ENCODE assay signal across 1 cellular context in genomic region chrX:57595381-57595811, GRCh38.
TF ChIP-seq lines count a peak whose summit lies in the region.

No MANE protein-coding gene starts in this region.

TF ChIP-seq in GM12878, 131 proteins besides CTCF, POLR2A, EP300 and RAD21 (continued from another document and continues in another):
- no peak for TF ChIP-seq USF1 (IDR thresholded peaks at IDR 0.05; ENCODE audit: borderline replicate concordance, extremely low read length, insufficient read depth, low read depth, low read length)
- TF ChIP-seq, protein P1, sequence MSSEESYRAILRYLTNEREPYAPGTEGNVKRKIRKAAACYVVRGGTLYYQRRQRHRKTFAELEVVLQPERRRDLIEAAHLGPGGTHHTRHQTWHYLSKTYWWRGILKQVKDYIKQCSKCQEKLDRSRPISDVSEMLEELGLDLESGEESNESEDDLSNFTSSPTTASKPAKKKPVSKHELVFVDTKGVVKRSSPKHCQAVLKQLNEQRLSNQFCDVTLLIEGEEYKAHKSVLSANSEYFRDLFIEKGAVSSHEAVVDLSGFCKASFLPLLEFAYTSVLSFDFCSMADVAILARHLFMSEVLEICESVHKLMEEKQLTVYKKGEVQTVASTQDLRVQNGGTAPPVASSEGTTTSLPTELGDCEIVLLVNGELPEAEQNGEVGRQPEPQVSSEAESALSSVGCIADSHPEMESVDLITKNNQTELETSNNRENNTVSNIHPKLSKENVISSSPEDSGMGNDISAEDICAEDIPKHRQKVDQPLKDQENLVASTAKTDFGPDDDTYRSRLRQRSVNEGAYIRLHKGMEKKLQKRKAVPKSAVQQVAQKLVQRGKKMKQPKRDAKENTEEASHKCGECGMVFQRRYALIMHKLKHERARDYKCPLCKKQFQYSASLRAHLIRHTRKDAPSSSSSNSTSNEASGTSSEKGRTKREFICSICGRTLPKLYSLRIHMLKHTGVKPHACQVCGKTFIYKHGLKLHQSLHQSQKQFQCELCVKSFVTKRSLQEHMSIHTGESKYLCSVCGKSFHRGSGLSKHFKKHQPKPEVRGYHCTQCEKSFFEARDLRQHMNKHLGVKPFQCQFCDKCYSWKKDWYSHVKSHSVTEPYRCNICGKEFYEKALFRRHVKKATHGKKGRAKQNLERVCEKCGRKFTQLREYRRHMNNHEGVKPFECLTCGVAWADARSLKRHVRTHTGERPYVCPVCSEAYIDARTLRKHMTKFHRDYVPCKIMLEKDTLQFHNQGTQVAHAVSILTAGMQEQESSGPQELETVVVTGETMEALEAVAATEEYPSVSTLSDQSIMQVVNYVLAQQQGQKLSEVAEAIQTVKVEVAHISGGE (CRISPR knock-in tag; IDR thresholded peaks at IDR 0.05), result no peak
- TF ChIP-seq, protein P2, sequence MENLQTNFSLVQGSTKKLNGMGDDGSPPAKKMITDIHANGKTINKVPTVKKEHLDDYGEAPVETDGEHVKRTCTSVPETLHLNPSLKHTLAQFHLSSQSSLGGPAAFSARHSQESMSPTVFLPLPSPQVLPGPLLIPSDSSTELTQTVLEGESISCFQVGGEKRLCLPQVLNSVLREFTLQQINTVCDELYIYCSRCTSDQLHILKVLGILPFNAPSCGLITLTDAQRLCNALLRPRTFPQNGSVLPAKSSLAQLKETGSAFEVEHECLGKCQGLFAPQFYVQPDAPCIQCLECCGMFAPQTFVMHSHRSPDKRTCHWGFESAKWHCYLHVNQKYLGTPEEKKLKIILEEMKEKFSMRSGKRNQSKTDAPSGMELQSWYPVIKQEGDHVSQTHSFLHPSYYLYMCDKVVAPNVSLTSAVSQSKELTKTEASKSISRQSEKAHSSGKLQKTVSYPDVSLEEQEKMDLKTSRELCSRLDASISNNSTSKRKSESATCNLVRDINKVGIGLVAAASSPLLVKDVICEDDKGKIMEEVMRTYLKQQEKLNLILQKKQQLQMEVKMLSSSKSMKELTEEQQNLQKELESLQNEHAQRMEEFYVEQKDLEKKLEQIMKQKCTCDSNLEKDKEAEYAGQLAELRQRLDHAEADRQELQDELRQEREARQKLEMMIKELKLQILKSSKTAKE (IDR thresholded peaks at IDR 0.05; ENCODE audit: low read depth, poor library complexity, severe bottlenecking), result no peak
- TF ChIP-seq MLLT1 (IDR thresholded peaks at IDR 0.05), result 0 out of 2 replicates have a peak, but pooled peaks have one; percentile 23
- no peak for TF ChIP-seq KDM1A (IDR thresholded peaks at IDR 0.05; ENCODE audit: borderline replicate concordance)
- no peak for TF ChIP-seq POU2F2 (IDR thresholded peaks at IDR 0.05; ENCODE audit: borderline replicate concordance, low read depth, low read length)
- TF ChIP-seq NFIC (IDR thresholded peaks at IDR 0.05; ENCODE audit: low read depth, low read length), result 0 out of 2 replicates have a peak, but pooled peaks have one; percentile 32
- TF ChIP-seq BCL11A (IDR thresholded peaks at IDR 0.05; ENCODE audit: low read depth, low read length), result no peak
- TF ChIP-seq, protein P3, sequence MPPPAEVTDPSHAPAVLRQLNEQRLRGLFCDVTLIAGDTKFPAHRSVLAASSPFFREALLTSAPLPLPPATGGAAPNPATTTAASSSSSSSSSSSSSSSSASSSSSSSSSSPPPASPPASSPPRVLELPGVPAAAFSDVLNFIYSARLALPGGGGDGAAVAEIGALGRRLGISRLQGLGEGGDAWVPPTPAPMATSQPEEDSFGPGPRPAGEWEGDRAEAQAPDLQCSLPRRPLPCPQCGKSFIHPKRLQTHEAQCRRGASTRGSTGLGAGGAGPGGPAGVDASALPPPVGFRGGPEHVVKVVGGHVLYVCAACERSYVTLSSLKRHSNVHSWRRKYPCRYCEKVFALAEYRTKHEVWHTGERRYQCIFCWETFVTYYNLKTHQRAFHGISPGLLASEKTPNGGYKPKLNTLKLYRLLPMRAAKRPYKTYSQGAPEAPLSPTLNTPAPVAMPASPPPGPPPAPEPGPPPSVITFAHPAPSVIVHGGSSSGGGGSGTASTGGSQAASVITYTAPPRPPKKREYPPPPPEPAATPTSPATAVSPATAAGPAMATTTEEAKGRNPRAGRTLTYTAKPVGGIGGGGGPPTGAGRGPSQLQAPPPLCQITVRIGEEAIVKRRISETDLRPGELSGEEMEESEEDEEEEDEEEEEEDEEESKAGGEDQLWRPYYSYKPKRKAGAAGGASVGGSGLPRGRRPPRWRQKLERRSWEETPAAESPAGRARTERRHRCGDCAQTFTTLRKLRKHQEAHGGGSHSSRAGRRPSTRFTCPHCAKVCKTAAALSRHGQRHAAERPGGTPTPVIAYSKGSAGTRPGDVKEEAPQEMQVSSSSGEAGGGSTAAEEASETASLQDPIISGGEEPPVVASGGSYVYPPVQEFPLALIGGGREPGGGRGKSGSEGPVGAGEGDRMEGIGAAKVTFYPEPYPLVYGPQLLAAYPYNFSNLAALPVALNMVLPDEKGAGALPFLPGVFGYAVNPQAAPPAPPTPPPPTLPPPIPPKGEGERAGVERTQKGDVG (CRISPR knock-in tag; IDR thresholded peaks at IDR 0.05), result no peak
- TF ChIP-seq IKZF2 (IDR thresholded peaks at IDR 0.05), result no peak
- TF ChIP-seq, protein P4, sequence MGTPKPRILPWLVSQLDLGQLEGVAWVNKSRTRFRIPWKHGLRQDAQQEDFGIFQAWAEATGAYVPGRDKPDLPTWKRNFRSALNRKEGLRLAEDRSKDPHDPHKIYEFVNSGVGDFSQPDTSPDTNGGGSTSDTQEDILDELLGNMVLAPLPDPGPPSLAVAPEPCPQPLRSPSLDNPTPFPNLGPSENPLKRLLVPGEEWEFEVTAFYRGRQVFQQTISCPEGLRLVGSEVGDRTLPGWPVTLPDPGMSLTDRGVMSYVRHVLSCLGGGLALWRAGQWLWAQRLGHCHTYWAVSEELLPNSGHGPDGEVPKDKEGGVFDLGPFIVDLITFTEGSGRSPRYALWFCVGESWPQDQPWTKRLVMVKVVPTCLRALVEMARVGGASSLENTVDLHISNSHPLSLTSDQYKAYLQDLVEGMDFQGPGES (IDR thresholded peaks at IDR 0.05), result no peak
- TF ChIP-seq, protein P5, sequence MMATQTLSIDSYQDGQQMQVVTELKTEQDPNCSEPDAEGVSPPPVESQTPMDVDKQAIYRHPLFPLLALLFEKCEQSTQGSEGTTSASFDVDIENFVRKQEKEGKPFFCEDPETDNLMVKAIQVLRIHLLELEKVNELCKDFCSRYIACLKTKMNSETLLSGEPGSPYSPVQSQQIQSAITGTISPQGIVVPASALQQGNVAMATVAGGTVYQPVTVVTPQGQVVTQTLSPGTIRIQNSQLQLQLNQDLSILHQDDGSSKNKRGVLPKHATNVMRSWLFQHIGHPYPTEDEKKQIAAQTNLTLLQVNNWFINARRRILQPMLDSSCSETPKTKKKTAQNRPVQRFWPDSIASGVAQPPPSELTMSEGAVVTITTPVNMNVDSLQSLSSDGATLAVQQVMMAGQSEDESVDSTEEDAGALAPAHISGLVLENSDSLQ (IDR thresholded peaks at IDR 0.05), result no peak
- TF ChIP-seq RUNX3 (IDR thresholded peaks at IDR 0.05; ENCODE audit: low read length), result peak; percentile 85
- TF ChIP-seq PAX5 (IDR thresholded peaks at IDR 0.05; ENCODE audit: borderline replicate concordance, low read depth, low read length), result no peak
- no peak for TF ChIP-seq CREB1 (IDR thresholded peaks at IDR 0.05; ENCODE audit: low read depth)
- no peak for TF ChIP-seq LARP7 (IDR thresholded peaks at IDR 0.05)
- TF ChIP-seq, protein P6, sequence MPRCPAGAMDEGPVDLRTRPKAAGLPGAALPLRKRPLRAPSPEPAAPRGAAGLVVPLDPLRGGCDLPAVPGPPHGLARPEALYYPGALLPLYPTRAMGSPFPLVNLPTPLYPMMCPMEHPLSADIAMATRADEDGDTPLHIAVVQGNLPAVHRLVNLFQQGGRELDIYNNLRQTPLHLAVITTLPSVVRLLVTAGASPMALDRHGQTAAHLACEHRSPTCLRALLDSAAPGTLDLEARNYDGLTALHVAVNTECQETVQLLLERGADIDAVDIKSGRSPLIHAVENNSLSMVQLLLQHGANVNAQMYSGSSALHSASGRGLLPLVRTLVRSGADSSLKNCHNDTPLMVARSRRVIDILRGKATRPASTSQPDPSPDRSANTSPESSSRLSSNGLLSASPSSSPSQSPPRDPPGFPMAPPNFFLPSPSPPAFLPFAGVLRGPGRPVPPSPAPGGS (IDR thresholded peaks at IDR 0.05; ENCODE audit: borderline replicate concordance, insufficient read depth, low read depth, low read length, poor library complexity, severe bottlenecking), result no peak
- TF ChIP-seq, protein P7, sequence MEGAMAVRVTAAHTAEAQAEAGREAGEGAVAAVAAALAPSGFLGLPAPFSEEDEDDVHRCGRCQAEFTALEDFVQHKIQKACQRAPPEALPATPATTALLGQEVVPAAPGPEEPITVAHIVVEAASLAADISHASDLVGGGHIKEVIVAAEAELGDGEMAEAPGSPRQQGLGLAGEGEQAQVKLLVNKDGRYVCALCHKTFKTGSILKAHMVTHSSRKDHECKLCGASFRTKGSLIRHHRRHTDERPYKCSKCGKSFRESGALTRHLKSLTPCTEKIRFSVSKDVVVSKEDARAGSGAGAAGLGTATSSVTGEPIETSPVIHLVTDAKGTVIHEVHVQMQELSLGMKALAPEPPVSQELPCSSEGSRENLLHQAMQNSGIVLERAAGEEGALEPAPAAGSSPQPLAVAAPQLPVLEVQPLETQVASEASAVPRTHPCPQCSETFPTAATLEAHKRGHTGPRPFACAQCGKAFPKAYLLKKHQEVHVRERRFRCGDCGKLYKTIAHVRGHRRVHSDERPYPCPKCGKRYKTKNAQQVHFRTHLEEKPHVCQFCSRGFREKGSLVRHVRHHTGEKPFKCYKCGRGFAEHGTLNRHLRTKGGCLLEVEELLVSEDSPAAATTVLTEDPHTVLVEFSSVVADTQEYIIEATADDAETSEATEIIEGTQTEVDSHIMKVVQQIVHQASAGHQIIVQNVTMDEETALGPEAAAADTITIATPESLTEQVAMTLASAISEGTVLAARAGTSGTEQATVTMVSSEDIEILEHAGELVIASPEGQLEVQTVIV (IDR thresholded peaks at IDR 0.05; ENCODE audit: borderline replicate concordance, partially characterized antibody), result no peak
- no peak for TF ChIP-seq MXI1 (IDR thresholded peaks at IDR 0.05; ENCODE audit: low read depth, low read length)
- no peak for TF ChIP-seq MYB (IDR thresholded peaks at IDR 0.05; ENCODE audit: borderline replicate concordance, low read depth, low read length)
- TF ChIP-seq, protein P8, sequence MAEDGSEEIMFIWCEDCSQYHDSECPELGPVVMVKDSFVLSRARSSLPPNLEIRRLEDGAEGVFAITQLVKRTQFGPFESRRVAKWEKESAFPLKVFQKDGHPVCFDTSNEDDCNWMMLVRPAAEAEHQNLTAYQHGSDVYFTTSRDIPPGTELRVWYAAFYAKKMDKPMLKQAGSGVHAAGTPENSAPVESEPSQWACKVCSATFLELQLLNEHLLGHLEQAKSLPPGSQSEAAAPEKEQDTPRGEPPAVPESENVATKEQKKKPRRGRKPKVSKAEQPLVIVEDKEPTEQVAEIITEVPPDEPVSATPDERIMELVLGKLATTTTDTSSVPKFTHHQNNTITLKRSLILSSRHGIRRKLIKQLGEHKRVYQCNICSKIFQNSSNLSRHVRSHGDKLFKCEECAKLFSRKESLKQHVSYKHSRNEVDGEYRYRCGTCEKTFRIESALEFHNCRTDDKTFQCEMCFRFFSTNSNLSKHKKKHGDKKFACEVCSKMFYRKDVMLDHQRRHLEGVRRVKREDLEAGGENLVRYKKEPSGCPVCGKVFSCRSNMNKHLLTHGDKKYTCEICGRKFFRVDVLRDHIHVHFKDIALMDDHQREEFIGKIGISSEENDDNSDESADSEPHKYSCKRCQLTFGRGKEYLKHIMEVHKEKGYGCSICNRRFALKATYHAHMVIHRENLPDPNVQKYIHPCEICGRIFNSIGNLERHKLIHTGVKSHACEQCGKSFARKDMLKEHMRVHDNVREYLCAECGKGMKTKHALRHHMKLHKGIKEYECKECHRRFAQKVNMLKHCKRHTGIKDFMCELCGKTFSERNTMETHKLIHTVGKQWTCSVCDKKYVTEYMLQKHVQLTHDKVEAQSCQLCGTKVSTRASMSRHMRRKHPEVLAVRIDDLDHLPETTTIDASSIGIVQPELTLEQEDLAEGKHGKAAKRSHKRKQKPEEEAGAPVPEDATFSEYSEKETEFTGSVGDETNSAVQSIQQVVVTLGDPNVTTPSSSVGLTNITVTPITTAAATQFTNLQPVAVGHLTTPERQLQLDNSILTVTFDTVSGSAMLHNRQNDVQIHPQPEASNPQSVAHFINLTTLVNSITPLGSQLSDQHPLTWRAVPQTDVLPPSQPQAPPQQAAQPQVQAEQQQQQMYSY (CRISPR knock-in tag; IDR thresholded peaks at IDR 0.05), result no peak
- no peak for TF ChIP-seq STAT1 (conservative IDR thresholded peaks at IDR 0.05)
- no peak for TF ChIP-seq TARDBP (IDR thresholded peaks at IDR 0.05; ENCODE audit: borderline replicate concordance)
- no peak for TF ChIP-seq CHD4 (IDR thresholded peaks at IDR 0.05)
- peak; percentile 68; the same call in 1 of the 2 replicates for TF ChIP-seq BACH1 (IDR thresholded peaks at IDR 0.05; ENCODE audit: borderline replicate concordance)
- TF ChIP-seq, protein P9, sequence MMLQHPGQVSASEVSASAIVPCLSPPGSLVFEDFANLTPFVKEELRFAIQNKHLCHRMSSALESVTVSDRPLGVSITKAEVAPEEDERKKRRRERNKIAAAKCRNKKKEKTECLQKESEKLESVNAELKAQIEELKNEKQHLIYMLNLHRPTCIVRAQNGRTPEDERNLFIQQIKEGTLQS (IDR thresholded peaks at IDR 0.05; ENCODE audit: borderline replicate concordance, extremely low read depth, low read depth, low read length), result no peak
- no peak for TF ChIP-seq RELB (IDR thresholded peaks at IDR 0.05; ENCODE audit: low read depth)
- TF ChIP-seq CREM (IDR thresholded peaks at IDR 0.05; ENCODE audit: low read depth), result no peak
- no peak for TF ChIP-seq EGR1 (IDR thresholded peaks at IDR 0.05; ENCODE audit: borderline replicate concordance in 1 of 2, low read depth in 2 of 2, low read length in 2 of 2)
- TF ChIP-seq ZSCAN29 (IDR thresholded peaks at IDR 0.05), result no peak
- no peak for TF ChIP-seq ATF7 (IDR thresholded peaks at IDR 0.05; ENCODE audit: low read depth)
